8 cellular contexts compared by ENCODE assay signal in the genomic region with DNA sequence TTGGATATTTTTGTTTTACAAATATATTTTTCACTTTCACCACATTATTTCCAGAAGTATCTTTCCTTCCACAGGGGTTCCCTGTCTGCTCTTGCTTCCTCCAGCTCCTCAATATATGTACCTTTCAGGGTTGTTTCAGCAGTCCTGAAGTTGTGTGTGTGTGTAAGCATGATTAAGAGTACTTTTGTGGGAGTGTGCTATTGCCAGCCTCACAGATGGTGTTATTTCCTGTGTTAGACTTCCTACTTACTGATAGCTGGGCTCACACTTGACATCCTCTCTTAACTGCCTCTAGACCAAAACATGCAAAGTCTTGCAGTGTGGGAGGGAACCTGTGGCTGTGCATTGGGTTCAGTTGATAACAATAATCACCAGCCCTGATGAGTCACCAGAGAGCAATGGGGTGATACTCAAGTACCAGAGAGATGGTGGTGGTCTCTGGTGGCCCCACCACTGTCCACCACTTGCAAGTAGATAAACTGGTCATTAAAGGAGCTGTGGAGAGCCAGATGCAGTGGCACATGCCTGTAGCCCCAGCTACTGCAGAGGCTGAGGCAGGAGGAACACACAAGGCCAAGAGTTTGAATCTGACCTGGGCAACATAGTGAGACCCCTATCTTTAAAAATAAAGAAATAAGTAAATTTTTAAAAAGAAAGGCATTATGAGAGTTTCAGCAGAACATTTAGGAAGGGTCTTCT.
DNase-seq lines count a peak whose midpoint lies in the region; ATAC-seq, FAIRE-seq and TF ChIP-seq lines count a peak whose summit lies in the region.

No MANE protein-coding gene starts in this region.

- no peak overlapping the region for H3K27ac Mint-ChIP-seq in astrocyte (ENCODE audit: unreplicated experiment)

- H2AFZ ChIP-seq in astrocyte (ENCODE audit: low read depth, low read length), result no peak overlapping the region

- H3K36me3 ChIP-seq in astrocyte (ENCODE audit: insufficient read depth, low read length), result no peaks in the 10 kb centered on the region

- no peak overlapping the region for H3K9ac ChIP-seq in astrocyte (ENCODE audit: low read length)

- no peak overlapping the region for H3K4me2 ChIP-seq in astrocyte (ENCODE audit: low read length)

- peak; percentile 80 for ATAC-seq in HG03045 (IDR thresholded peaks at IDR 0.05; ENCODE audit: unreplicated experiment)

- DNase-seq in activated T-cell treated with anti-CD3 and anti-CD28 coated beads for 24 hours (ENCODE audit: low read depth) (peak; percentile 47), RPMI7951 (ENCODE audit: low read depth) (peak; percentile 28), astrocyte (ENCODE audit: low read depth) (peak; percentile 8), anterior cingulate cortex (lab: John Stamatoyannopoulos, UW) (no peak), RKO (ENCODE audit: low spot score) (no peak)
- no peak for DNase-seq in activated T-cell treated with anti-CD3 and anti-CD28 coated beads, Interleukin-2, amount 50 U/mL, for 1 hour
- peak; percentile 19 for DNase-seq in stimulated activated CD8-positive, alpha-beta memory T cell treated with anti-CD3 and anti-CD28 coated beads, Interleukin-12 subunit alpha, Interleukin-12 subunit beta, amount 100 ng/mL, for 24 hours (ENCODE audit: extremely low read depth)

- H3K36me3 Mint-ChIP-seq in astrocyte (ENCODE audit: low read depth, unreplicated experiment), result no peaks in the 10 kb centered on the region

- H3K9me3 ChIP-seq in astrocyte (ENCODE audit: insufficient read depth, low read depth, low read length), result no peaks in the 10 kb centered on the region

- no peaks in the 10 kb centered on the region for H3K79me2 ChIP-seq in astrocyte (ENCODE audit: insufficient read depth, low read length)

- no peaks in the 10 kb centered on the region for H3K27me3 Mint-ChIP-seq in astrocyte (ENCODE audit: low read depth, unreplicated experiment)

- FAIRE-seq in astrocyte (lab: Jason Lieb, UNC), result no peak

- no peaks in the 10 kb centered on the region for H3K9me3 Mint-ChIP-seq in astrocyte (ENCODE audit: unreplicated experiment)

- H3K27ac ChIP-seq in astrocyte (ENCODE audit: low read depth, low read length), result no peak overlapping the region

- peaks cover 15% of the 10 kb centered on the region for H3K4me1 Mint-ChIP-seq in astrocyte (ENCODE audit: low read depth, unreplicated experiment)

- TF ChIP-seq CTCF in astrocyte (IDR thresholded peaks at IDR 0.05; ENCODE audit: insufficient read depth, low read depth, low read length), result no peak

- H3K4me3 Mint-ChIP-seq in astrocyte (ENCODE audit: unreplicated experiment), result no peak overlapping the region

- H4K20me1 ChIP-seq in astrocyte (ENCODE audit: insufficient read depth, low read length), result no peaks in the 10 kb centered on the region

- H3K4me1 ChIP-seq in astrocyte (ENCODE audit: insufficient read depth, low read length), result no peaks in the 10 kb centered on the region

- no peaks in the 10 kb centered on the region for H3K27me3 ChIP-seq in astrocyte (ENCODE audit: insufficient read depth, low read length)

- H3K4me3 ChIP-seq in astrocyte (ENCODE audit: insufficient read depth, low read depth, low read length), result no peak overlapping the region

Comparison
In these comparisons a context has a peak if more than half of its experiments do, and no peak if none do; other contexts are left out.
1. DNase-seq: peak in activated T-cell treated with anti-CD3 and anti-CD28 coated beads for 24 hours (single experiment), RPMI7951 (single experiment), astrocyte (single experiment) and stimulated activated CD8-positive, alpha-beta memory T cell treated with anti-CD3 and anti-CD28 coated beads, Interleukin-12 subunit alpha, Interleukin-12 subunit beta, amount 100 ng/mL, for 24 hours (single experiment); none in activated T-cell treated with anti-CD3 and anti-CD28 coated beads, Interleukin-2, amount 50 U/mL, for 1 hour (single experiment), anterior cingulate cortex (0 of 58) and RKO (single experiment).